Comparison of ENCODE assay signal across 10 cellular contexts in genomic region chr6:62009445-62009844, GRCh38.
"Had no signal": no experiment of that assay in that cellular context is flagged by ENCODE, and none has a peak within 500 bp of the region (broad histone marks: within the 10 kb centered on the region; RNA-seq: fewer than 3 reads in every experiment).

No MANE protein-coding gene starts in this region.

- H3K4me3 ChIP-seq: GM23248, HAP-1, K562 had no signal

- ATAC-seq: HCT116, K562 had no signal

- DNase-seq: GM23248, GOT3, H7, HFFc6, IMR-90 had no signal

- FAIRE-seq: HTR-8/SVneo, K562 had no signal

- H3K27ac ChIP-seq: GM23248, HL-60 had no signal

- H2AFZ ChIP-seq: GM23248 had no signal

- H3K9ac ChIP-seq: GM23248 had no signal

- H3K4me1 ChIP-seq: HAP-1 had no signal

- H3K36me3 ChIP-seq: HAP-1 had no signal

- H3K9me3 ChIP-seq: HAP-1 had no signal
